8 cellular contexts compared by ENCODE assay signal in the genomic region with DNA sequence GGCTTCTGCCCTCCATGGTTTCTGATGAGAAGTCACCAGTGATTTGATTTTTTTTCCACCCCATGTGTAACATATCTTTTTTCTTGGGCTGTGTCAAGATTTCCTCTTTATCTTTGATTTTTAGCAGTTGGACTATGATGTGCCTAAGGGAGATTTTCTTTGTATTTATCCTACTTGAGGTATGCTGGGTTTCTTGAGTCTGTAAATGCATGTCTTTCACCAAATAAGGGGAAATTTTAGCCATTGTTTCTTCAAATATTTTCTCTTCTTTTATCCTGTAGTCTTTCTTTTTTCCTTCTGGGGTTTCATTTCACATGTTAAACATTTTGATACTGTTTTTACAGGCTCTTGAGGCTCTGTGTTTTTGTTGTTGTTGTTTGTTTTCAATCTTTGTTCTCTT. TPM values are rescaled to one million over a fixed set of nuclear protein-coding genes. Genes with fewer than 3 reads are reported as not detected.
"Had no signal": no experiment of that assay in that cellular context is flagged by ENCODE, and none has a peak within 500 bp of the region (broad histone marks: within the 10 kb centered on the region; RNA-seq: fewer than 3 reads in every experiment).

No MANE protein-coding gene starts in this region.

- ATAC-seq: GM23338, K562 had no signal

- H3K27ac Mint-ChIP-seq: GM23338, H9, HFFc6 had no signal

- H3K4me3 Mint-ChIP-seq: GM23338, H9, HFFc6 had no signal

- H3K4me3 ChIP-seq: GM23338, K562 had no signal

- DNase-seq: H9, HCEC 1CT, HFFc6, IMR-90, KG1 had no signal

- H3K4me1 Mint-ChIP-seq: GM23338, H9 had no signal

RNA-seq across cellular contexts. Expression of gene PLB1, which starts 33.7 kb away (rescaled TPM):
- total RNA-seq: H9, HT-29 had no signal
